Comparison of ENCODE assay signal across 9 cellular contexts in genomic region chrX:27997641-27998040, GRCh38. TPM values are rescaled to one million over a fixed set of nuclear protein-coding genes. Genes with fewer than 3 reads are reported as not detected.
"Had no signal": no experiment of that assay in that cellular context is flagged by ENCODE, and none has a peak within 500 bp of the region (broad histone marks: within the 10 kb centered on the region; RNA-seq: fewer than 3 reads in every experiment).

No MANE protein-coding gene starts in this region.

- ATAC-seq: GM23338, HCT116 had no signal

- H3K4me3 ChIP-seq: GM23248, GM23338 had no signal

- DNase-seq: GM23248, GOT3, H7, H9, HCEC 1CT, HFFc6 had no signal

RNA-seq across cellular contexts. Expression of gene DCAF8L1, which starts 16.4 kb away (rescaled TPM):
- total RNA-seq: GM23248, GM23338, H1, H7, H9, HFFc6 had no signal
